ENCODE assay signal across 2 cellular contexts in genomic region chr11:76325149-76325548, GRCh38.
TF ChIP-seq lines count a peak whose summit lies in the region.

No MANE protein-coding gene starts in this region.

TF ChIP-seq in IMR-90, 13 proteins besides CTCF, POLR2A, EP300 and RAD21:
- TF ChIP-seq USF2 (IDR thresholded peaks at IDR 0.05; ENCODE audit: low read depth, low read length) (no peak), CEBPB (IDR thresholded peaks at IDR 0.05; ENCODE audit: low read depth, low read length) (peak; percentile 69), MXI1 (IDR thresholded peaks at IDR 0.05; ENCODE audit: borderline replicate concordance, low read depth, low read length) (no peak), RCOR1 (IDR thresholded peaks at IDR 0.05; ENCODE audit: insufficient replicate concordance, low read length) (no peak), BHLHE40 (IDR thresholded peaks at IDR 0.05; ENCODE audit: low read depth, low read length) (no peak), CHD1 (IDR thresholded peaks at IDR 0.05; ENCODE audit: low read depth, low read length) (no peak), RFX5 (IDR thresholded peaks at IDR 0.05; ENCODE audit: low read depth, low read length) (no peak), NFE2L2 (IDR thresholded peaks at IDR 0.05; ENCODE audit: low read depth, low read length) (no peak)
TF ChIP-seq in IMR-90: peak in this region for 1.

TF ChIP-seq in H1, 55 proteins besides CTCF, POLR2A, EP300 and RAD21:
- TF ChIP-seq, protein P1, sequence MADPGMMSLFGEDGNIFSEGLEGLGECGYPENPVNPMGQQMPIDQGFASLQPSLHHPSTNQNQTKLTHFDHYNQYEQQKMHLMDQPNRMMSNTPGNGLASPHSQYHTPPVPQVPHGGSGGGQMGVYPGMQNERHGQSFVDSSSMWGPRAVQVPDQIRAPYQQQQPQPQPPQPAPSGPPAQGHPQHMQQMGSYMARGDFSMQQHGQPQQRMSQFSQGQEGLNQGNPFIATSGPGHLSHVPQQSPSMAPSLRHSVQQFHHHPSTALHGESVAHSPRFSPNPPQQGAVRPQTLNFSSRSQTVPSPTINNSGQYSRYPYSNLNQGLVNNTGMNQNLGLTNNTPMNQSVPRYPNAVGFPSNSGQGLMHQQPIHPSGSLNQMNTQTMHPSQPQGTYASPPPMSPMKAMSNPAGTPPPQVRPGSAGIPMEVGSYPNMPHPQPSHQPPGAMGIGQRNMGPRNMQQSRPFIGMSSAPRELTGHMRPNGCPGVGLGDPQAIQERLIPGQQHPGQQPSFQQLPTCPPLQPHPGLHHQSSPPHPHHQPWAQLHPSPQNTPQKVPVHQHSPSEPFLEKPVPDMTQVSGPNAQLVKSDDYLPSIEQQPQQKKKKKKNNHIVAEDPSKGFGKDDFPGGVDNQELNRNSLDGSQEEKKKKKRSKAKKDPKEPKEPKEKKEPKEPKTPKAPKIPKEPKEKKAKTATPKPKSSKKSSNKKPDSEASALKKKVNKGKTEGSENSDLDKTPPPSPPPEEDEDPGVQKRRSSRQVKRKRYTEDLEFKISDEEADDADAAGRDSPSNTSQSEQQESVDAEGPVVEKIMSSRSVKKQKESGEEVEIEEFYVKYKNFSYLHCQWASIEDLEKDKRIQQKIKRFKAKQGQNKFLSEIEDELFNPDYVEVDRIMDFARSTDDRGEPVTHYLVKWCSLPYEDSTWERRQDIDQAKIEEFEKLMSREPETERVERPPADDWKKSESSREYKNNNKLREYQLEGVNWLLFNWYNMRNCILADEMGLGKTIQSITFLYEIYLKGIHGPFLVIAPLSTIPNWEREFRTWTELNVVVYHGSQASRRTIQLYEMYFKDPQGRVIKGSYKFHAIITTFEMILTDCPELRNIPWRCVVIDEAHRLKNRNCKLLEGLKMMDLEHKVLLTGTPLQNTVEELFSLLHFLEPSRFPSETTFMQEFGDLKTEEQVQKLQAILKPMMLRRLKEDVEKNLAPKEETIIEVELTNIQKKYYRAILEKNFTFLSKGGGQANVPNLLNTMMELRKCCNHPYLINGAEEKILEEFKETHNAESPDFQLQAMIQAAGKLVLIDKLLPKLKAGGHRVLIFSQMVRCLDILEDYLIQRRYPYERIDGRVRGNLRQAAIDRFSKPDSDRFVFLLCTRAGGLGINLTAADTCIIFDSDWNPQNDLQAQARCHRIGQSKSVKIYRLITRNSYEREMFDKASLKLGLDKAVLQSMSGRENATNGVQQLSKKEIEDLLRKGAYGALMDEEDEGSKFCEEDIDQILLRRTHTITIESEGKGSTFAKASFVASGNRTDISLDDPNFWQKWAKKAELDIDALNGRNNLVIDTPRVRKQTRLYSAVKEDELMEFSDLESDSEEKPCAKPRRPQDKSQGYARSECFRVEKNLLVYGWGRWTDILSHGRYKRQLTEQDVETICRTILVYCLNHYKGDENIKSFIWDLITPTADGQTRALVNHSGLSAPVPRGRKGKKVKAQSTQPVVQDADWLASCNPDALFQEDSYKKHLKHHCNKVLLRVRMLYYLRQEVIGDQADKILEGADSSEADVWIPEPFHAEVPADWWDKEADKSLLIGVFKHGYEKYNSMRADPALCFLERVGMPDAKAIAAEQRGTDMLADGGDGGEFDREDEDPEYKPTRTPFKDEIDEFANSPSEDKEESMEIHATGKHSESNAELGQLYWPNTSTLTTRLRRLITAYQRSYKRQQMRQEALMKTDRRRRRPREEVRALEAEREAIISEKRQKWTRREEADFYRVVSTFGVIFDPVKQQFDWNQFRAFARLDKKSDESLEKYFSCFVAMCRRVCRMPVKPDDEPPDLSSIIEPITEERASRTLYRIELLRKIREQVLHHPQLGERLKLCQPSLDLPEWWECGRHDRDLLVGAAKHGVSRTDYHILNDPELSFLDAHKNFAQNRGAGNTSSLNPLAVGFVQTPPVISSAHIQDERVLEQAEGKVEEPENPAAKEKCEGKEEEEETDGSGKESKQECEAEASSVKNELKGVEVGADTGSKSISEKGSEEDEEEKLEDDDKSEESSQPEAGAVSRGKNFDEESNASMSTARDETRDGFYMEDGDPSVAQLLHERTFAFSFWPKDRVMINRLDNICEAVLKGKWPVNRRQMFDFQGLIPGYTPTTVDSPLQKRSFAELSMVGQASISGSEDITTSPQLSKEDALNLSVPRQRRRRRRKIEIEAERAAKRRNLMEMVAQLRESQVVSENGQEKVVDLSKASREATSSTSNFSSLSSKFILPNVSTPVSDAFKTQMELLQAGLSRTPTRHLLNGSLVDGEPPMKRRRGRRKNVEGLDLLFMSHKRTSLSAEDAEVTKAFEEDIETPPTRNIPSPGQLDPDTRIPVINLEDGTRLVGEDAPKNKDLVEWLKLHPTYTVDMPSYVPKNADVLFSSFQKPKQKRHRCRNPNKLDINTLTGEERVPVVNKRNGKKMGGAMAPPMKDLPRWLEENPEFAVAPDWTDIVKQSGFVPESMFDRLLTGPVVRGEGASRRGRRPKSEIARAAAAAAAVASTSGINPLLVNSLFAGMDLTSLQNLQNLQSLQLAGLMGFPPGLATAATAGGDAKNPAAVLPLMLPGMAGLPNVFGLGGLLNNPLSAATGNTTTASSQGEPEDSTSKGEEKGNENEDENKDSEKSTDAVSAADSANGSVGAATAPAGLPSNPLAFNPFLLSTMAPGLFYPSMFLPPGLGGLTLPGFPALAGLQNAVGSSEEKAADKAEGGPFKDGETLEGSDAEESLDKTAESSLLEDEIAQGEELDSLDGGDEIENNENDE (IDR thresholded peaks at IDR 0.05; ENCODE audit: insufficient replicate concordance, low read length) = no peak
- TF ChIP-seq SP2 (IDR thresholded peaks at IDR 0.05; ENCODE audit: low read length) (no peak), CEBPB (IDR thresholded peaks at IDR 0.05; ENCODE audit: low read depth, low read length) (peak; percentile 39; the same call in 1 of the 2 replicates), SIRT6 (IDR thresholded peaks at IDR 0.05; ENCODE audit: low read length) (no peak)
